ENCODE assay signal across 13 cellular contexts in genomic region chr6:168581236-168581635, GRCh38.
"Had no signal": no experiment of that assay in that cellular context is flagged by ENCODE, and none has a peak within 500 bp of the region (broad histone marks: within the 10 kb centered on the region; RNA-seq: fewer than 3 reads in every experiment).

No MANE protein-coding gene starts in this region.

- H3K27ac Mint-ChIP-seq: naive thymus-derived CD4-positive, alpha-beta T cell; nephron progenitor cell had no signal

- H3K4me1 Mint-ChIP-seq: naive thymus-derived CD4-positive, alpha-beta T cell had no signal

- H3K27me3 ChIP-seq: right atrium auricular region, stomach had no signal

- H3K4me3 Mint-ChIP-seq: naive thymus-derived CD4-positive, alpha-beta T cell; nephron progenitor cell had no signal

- H3K9me3 ChIP-seq: right atrium auricular region, stomach had no signal

- DNase-seq: effector memory CD4-positive, alpha-beta T cell; heart left ventricle; hippocampal formation; kidney glomerular epithelial cell; naive thymus-derived CD4-positive, alpha-beta T cell; nephron progenitor cell; small intestine; stimulated activated CD4-positive, alpha-beta T cell treated with anti-CD3 and anti-CD28 coated beads, Interleukin-12 subunit alpha, Interleukin-12 subunit beta, amount 100 ng/mL, for 4 hours; stimulated activated naive CD4-positive, alpha-beta T cell; stomach; trophoblast cell had no signal

- H3K27ac ChIP-seq: heart left ventricle, right atrium auricular region had no signal

- H3K9me3 Mint-ChIP-seq: nephron progenitor cell had no signal

- H3K4me1 ChIP-seq: right atrium auricular region had no signal

- ATAC-seq: esophagus mucosa; heart left ventricle; naive thymus-derived CD4-positive, alpha-beta T cell had no signal

- H3K4me3 ChIP-seq: heart left ventricle, right atrium auricular region, stomach had no signal

- H3K36me3 Mint-ChIP-seq: naive thymus-derived CD4-positive, alpha-beta T cell had no signal

- H3K36me3 ChIP-seq: heart left ventricle, right atrium auricular region, stomach had no signal
